22 cellular contexts compared by ENCODE assay signal in genomic region chr12:61780435-61780834, GRCh38.
"Had no signal": no experiment of that assay in that cellular context is flagged by ENCODE, and none has a peak within 500 bp of the region (broad histone marks: within the 10 kb centered on the region; RNA-seq: fewer than 3 reads in every experiment).

No MANE protein-coding gene starts in this region.

- H2AFZ ChIP-seq: hepatocyte had no signal

- H3K9me3 Mint-ChIP-seq: activated naive CD4-positive, alpha-beta T cell treated with anti-CD3 and anti-CD28 coated beads for 36 hours; activated naive CD8-positive, alpha-beta T cell treated with anti-CD3 and anti-CD28 coated beads, Interleukin-2, amount 10 ng/mL, durations not matched to agents 7 days and 5 days; stimulated activated memory B cell treated with anti-CD40 and anti-IgM and Interleukin-4, amounts not matched to agents 10 μg/mL and 1 μg/mL and 100 μg/mL, for 72 hours had no signal

- H3K9me3 ChIP-seq: breast epithelium, pancreas, right lobe of liver, stomach, suprapubic skin, tibial nerve had no signal

- H3K27me3 Mint-ChIP-seq: central memory CD8-positive, alpha-beta T cell; stimulated activated memory B cell treated with anti-CD40 and anti-IgM and Interleukin-4, amounts not matched to agents 10 μg/mL and 1 μg/mL and 100 μg/mL, for 72 hours had no signal

- H3K36me3 Mint-ChIP-seq: activated naive CD8-positive, alpha-beta T cell treated with anti-CD3 and anti-CD28 coated beads, Interleukin-2, amount 10 ng/mL, durations not matched to agents 7 days and 5 days; stimulated activated memory B cell treated with anti-CD40 and anti-IgM and Interleukin-4, amounts not matched to agents 10 μg/mL and 1 μg/mL and 100 μg/mL, for 72 hours had no signal

- H3K4me3 Mint-ChIP-seq: activated naive CD4-positive, alpha-beta T cell treated with anti-CD3 and anti-CD28 coated beads for 36 hours; activated naive CD8-positive, alpha-beta T cell treated with anti-CD3 and anti-CD28 coated beads, Interleukin-2, amount 10 ng/mL, durations not matched to agents 7 days and 5 days; central memory CD8-positive, alpha-beta T cell; stimulated activated memory B cell treated with anti-CD40 and anti-IgM and Interleukin-4, amounts not matched to agents 10 μg/mL and 1 μg/mL and 100 μg/mL, for 72 hours had no signal

- H3K27ac ChIP-seq: breast epithelium, hepatocyte, pancreas, right lobe of liver, skin epidermis, stomach, suprapubic skin, tibial nerve, WERI-Rb-1 had no signal

- H3K4me2 ChIP-seq: hepatocyte had no signal

- H3K79me2 ChIP-seq: hepatocyte had no signal

- DNase-seq: activated CD4-positive, alpha-beta T cell treated with anti-CD3 and anti-CD28 coated beads for 1 hour; activated effector memory CD4-positive, alpha-beta T cell treated with Interleukin-2 at 50 U/mL for 16 hours; activated naive CD4-positive, alpha-beta T cell treated with anti-CD3 and anti-CD28 coated beads for 36 hours; activated naive CD8-positive, alpha-beta T cell treated with anti-CD3 and anti-CD28 coated beads, Interleukin-2, amount 10 ng/mL, durations not matched to agents 7 days and 5 days; activated T-cell treated with anti-CD3 and anti-CD28 coated beads, Interleukin-2, amount 50 U/mL, for 48 hours; amniotic stem cell; effector memory CD4-positive, alpha-beta T cell; glutamatergic neuron; mucosa of descending colon; pancreas; right lobe of liver; stimulated activated CD4-positive, alpha-beta T cell treated with anti-CD3 and anti-CD28 coated beads, Interleukin-1b, Interleukin-23, amount 100 ng/mL, for 48 hours; stomach; WERI-Rb-1 had no signal

- H3K27me3 ChIP-seq: breast epithelium, hepatocyte, pancreas, right lobe of liver, stomach, suprapubic skin, tibial nerve had no signal

- H3K27ac Mint-ChIP-seq: activated naive CD4-positive, alpha-beta T cell treated with anti-CD3 and anti-CD28 coated beads for 36 hours; activated naive CD8-positive, alpha-beta T cell treated with anti-CD3 and anti-CD28 coated beads, Interleukin-2, amount 10 ng/mL, durations not matched to agents 7 days and 5 days; stimulated activated memory B cell treated with anti-CD40 and anti-IgM and Interleukin-4, amounts not matched to agents 10 μg/mL and 1 μg/mL and 100 μg/mL, for 72 hours had no signal

- H3K36me3 ChIP-seq: breast epithelium, pancreas, right lobe of liver, stomach, suprapubic skin, tibial nerve, WERI-Rb-1 had no signal

- H3K4me3 ChIP-seq: breast epithelium, hepatocyte, mucosa of descending colon, pancreas, right lobe of liver, skin epidermis, stomach, suprapubic skin, tibial nerve had no signal

- H3K4me1 ChIP-seq: pancreas, right lobe of liver, stomach, suprapubic skin, tibial nerve had no signal

- ATAC-seq: esophagus mucosa; mucosa of descending colon; pancreas; right lobe of liver; stimulated activated memory B cell treated with anti-CD40 and anti-IgM and Interleukin-4, amounts not matched to agents 10 μg/mL and 1 μg/mL and 100 μg/mL, for 72 hours had no signal

- H3K4me1 Mint-ChIP-seq: activated naive CD8-positive, alpha-beta T cell treated with anti-CD3 and anti-CD28 coated beads, Interleukin-2, amount 10 ng/mL, durations not matched to agents 7 days and 5 days; central memory CD8-positive, alpha-beta T cell; stimulated activated memory B cell treated with anti-CD40 and anti-IgM and Interleukin-4, amounts not matched to agents 10 μg/mL and 1 μg/mL and 100 μg/mL, for 72 hours had no signal
